Comparison of ENCODE assay signal across 29 cellular contexts in the genomic region with DNA sequence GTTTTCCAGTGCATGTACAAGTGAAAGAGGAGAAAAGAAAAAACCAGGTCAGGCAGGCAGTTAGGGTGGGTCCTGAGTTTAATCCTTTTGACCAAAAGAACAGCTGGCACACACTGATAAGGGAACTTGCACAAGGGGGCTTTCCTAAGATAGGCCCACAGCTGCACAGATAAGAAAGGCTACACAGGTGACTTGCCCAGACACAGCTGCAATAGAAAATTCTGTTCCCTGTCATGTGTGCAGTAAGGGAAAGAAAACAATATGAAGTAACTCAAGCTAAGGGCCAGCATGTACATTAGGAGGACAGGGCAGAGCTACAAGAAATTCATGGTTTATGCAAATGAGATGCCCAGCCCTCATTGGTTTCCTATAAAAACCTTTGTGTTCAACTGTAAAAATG.
"Had no signal": no experiment of that assay in that cellular context is flagged by ENCODE, and none has a peak within 500 bp of the region (broad histone marks: within the 10 kb centered on the region; RNA-seq: fewer than 3 reads in every experiment).

No MANE protein-coding gene starts in this region.

- H3K4me1 Mint-ChIP-seq: activated B cell treated with CpG ODN at 0.5 μM for 24 hours; activated T-helper 17 cell treated with anti-CD3 and anti-CD28 coated beads, Interleukin-2, amount 50 U/mL, for 72 hours; naive B cell; neural crest cell; stimulated activated naive B cell treated with anti-CD40 and anti-IgM and Interleukin-4, amounts not matched to agents 10 μg/mL and 1 μg/mL and 100 μg/mL, for 72 hours had no signal

- H3K27me3 Mint-ChIP-seq: activated B cell treated with CpG ODN at 0.5 μM for 24 hours; activated CD8-positive, alpha-beta T cell treated with anti-CD3 and anti-CD28 coated beads for 36 hours; activated T-helper 17 cell treated with anti-CD3 and anti-CD28 coated beads, Interleukin-2, amount 50 U/mL, for 72 hours; naive B cell had no signal

- H3K4me1 ChIP-seq: breast epithelium, foreskin keratinocyte, heart left ventricle, pancreas, prostate gland, sigmoid colon, suprapubic skin, upper lobe of right lung had no signal

- H3K4me3 Mint-ChIP-seq: activated B cell treated with CpG ODN at 0.5 μM for 24 hours; activated CD8-positive, alpha-beta T cell treated with anti-CD3 and anti-CD28 coated beads for 36 hours; activated T-cell treated with anti-CD3 and anti-CD28 coated beads, Interleukin-2, amount 50 U/mL, for 4 hours; activated T-helper 17 cell treated with anti-CD3 and anti-CD28 coated beads, Interleukin-2, amount 50 U/mL, for 72 hours; mesothelial cell of epicardium; naive B cell; neural crest cell; stimulated activated naive B cell treated with anti-CD40 and anti-IgM and Interleukin-4, amounts not matched to agents 10 μg/mL and 1 μg/mL and 100 μg/mL, for 72 hours had no signal

- ATAC-seq: activated CD8-positive, alpha-beta T cell treated with anti-CD3 and anti-CD28 coated beads for 36 hours; activated T-cell treated with anti-CD3 and anti-CD28 coated beads, Interleukin-2, amount 50 U/mL, for 4 hours; activated T-helper 17 cell treated with anti-CD3 and anti-CD28 coated beads, Interleukin-2, amount 50 U/mL, for 72 hours; esophagus mucosa; foreskin keratinocyte; heart left ventricle; pancreas; stimulated activated naive B cell treated with anti-CD40 and anti-IgM and Interleukin-4, amounts not matched to agents 10 μg/mL and 1 μg/mL and 100 μg/mL, for 72 hours; upper lobe of right lung had no signal

- DNase-seq: activated B cell treated with CpG ODN at 0.5 μM for 24 hours; activated CD4-positive, alpha-beta T cell treated with anti-CD3 and anti-CD28 coated beads, Interleukin-2, amount 50 U/mL, for 1 hour; activated CD8-positive, alpha-beta T cell treated with anti-CD3 and anti-CD28 coated beads for 36 hours; activated gamma-delta T cell treated with Interleukin-2 at 50 U/mL for 16 hours; activated naive CD4-positive, alpha-beta T cell treated with anti-CD3 and anti-CD28 coated beads, Interleukin-2, amount 50 U/mL, for 16 hours; activated T-cell treated with anti-CD3 and anti-CD28 coated beads, Interleukin-2, amount 50 U/mL, for 4 hours; central memory CD4-positive, alpha-beta T cell; foreskin keratinocyte; heart left ventricle; naive B cell; nucleus accumbens; pancreas; retina; sigmoid colon; stimulated activated CD4-positive, alpha-beta T cell treated with anti-CD3 and anti-CD28 coated beads, Interleukin-15, amount 100 ng/mL, for 24 hours; stimulated activated CD4-positive, alpha-beta T cell treated with anti-CD3 and anti-CD28 coated beads, Interleukin-2, amount 100 ng/mL, for 24 hours; stimulated activated naive B cell treated with anti-CD40 and anti-IgM and Interleukin-4, amounts not matched to agents 10 μg/mL and 1 μg/mL and 100 μg/mL, for 72 hours; stomach; T-helper 9 cell; tibial artery; upper lobe of right lung had no signal

- H3K9me3 Mint-ChIP-seq: activated B cell treated with CpG ODN at 0.5 μM for 24 hours; activated CD8-positive, alpha-beta T cell treated with anti-CD3 and anti-CD28 coated beads for 36 hours; activated T-cell treated with anti-CD3 and anti-CD28 coated beads, Interleukin-2, amount 50 U/mL, for 4 hours; activated T-helper 17 cell treated with anti-CD3 and anti-CD28 coated beads, Interleukin-2, amount 50 U/mL, for 72 hours; stimulated activated naive B cell treated with anti-CD40 and anti-IgM and Interleukin-4, amounts not matched to agents 10 μg/mL and 1 μg/mL and 100 μg/mL, for 72 hours had no signal

- H3K27me3 ChIP-seq: foreskin keratinocyte, sigmoid colon, suprapubic skin, tibial artery, upper lobe of right lung had no signal

- H3K9me3 ChIP-seq: breast epithelium, heart left ventricle, pancreas, prostate gland, sigmoid colon, stomach, suprapubic skin, tibial artery, upper lobe of right lung had no signal

- H3K4me2 ChIP-seq: smooth muscle cell had no signal

- H3K27ac ChIP-seq: breast epithelium, foreskin keratinocyte, heart left ventricle, pancreas, prostate gland, sigmoid colon, stomach, suprapubic skin, tibial artery, upper lobe of right lung had no signal

- H3K4me3 ChIP-seq: breast epithelium, heart left ventricle, pancreas, prostate gland, sigmoid colon, smooth muscle cell, stomach, suprapubic skin, tibial artery, upper lobe of right lung had no signal

- H3K27ac Mint-ChIP-seq: activated B cell treated with CpG ODN at 0.5 μM for 24 hours; activated CD8-positive, alpha-beta T cell treated with anti-CD3 and anti-CD28 coated beads for 36 hours; activated T-helper 17 cell treated with anti-CD3 and anti-CD28 coated beads, Interleukin-2, amount 50 U/mL, for 72 hours; mesothelial cell of epicardium; naive B cell; stimulated activated naive B cell treated with anti-CD40 and anti-IgM and Interleukin-4, amounts not matched to agents 10 μg/mL and 1 μg/mL and 100 μg/mL, for 72 hours had no signal

- H3K36me3 ChIP-seq: breast epithelium, heart left ventricle, pancreas, prostate gland, sigmoid colon, stomach, suprapubic skin, tibial artery, upper lobe of right lung had no signal

- H3K36me3 Mint-ChIP-seq: naive B cell; stimulated activated naive B cell treated with anti-CD40 and anti-IgM and Interleukin-4, amounts not matched to agents 10 μg/mL and 1 μg/mL and 100 μg/mL, for 72 hours had no signal
